Comparison of ENCODE assay signal across 1 cellular context in the genomic region with DNA sequence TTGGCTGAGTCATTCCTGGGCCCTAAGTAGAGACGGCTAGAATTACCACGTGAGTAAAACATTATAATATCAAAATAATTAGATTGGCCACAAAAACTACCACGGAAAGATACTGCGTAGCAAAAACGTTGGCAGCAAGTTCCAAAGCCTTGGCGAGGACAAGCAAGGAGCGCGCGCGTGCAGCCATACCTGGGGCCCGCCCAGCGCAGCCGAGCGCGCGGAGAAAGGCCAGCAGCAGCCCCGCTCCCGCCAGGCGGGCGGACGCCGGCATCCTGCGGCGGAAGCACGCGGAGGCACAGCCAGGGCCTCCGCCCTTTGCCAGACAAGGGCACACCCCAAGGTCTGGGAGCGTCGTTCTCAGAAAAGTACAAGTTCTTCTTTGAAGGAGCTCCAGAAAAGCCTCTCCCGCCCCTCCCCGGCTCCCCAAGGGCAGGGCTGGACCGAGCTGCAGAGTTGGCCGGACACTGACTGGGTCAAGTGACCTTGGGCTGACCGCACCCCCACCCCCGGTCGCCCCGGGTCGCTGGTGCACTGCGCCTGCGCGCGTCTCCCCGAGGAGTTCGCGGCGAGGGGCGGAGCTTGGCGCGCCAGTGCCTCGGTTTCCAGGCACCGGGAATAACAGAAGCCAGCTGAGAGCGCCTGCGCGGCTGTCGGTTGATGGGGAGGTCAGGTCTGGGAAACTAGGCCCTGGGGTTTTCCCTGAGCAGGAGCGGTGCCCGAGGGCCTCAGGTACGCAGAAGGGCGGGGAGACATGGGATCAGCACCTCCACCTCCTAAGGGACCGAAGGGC.
TF ChIP-seq lines count a peak whose summit lies in the region.

A gene with protein sequence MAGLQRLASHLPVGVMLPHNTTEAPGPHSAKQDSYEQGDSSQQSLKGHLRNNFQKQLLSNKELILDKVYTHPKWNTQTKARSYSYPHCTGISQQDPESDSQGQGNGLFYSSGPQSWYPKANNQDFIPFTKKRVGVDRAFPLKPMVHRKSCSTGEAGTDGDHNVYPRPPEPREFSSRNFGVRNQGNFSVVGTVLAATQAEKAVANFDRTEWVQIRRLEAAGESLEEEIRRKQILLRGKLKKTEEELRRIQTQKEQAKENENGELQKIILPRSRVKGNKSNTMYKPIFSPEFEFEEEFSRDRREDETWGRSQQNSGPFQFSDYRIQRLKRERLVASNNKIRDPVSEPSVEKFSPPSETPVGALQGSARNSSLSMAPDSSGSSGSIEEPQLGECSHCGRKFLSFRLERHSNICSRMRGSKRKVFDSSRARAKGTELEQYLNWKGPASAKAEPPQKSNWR (plus strand): TSS at position 621 of the 790 bp plus-strand sequence. CDS start 933 bp downstream, outside the sequence.

TF ChIP-seq in HepG2, 621 proteins besides CTCF, POLR2A, EP300 and RAD21 (continued from another document and continues in another):
- TF ChIP-seq THAP9 (CRISPR knock-in tag; IDR thresholded peaks at IDR 0.05; ENCODE audit: borderline replicate concordance) (peak; percentile 55; the same call in 1 of the 2 replicates), BORCS8-MEF2B (CRISPR knock-in tag; IDR thresholded peaks at IDR 0.05) (no peak), SUZ12 (IDR thresholded peaks at IDR 0.05; ENCODE audit: low read depth, low read length) (no peak), NKX3-1 (CRISPR knock-in tag; IDR thresholded peaks at IDR 0.05) (peak; percentile 92), CHD2 (IDR thresholded peaks at IDR 0.05; ENCODE audit: low read depth, low read length) (no peak), STAT6 (CRISPR knock-in tag; IDR thresholded peaks at IDR 0.05; ENCODE audit: borderline replicate concordance) (no peak; the same call in 1 of the 2 replicates), MAFK (conservative IDR thresholded peaks at IDR 0.05 in 1 of 2, IDR thresholded peaks at IDR 0.05 in 1 of 2; ENCODE audit: low read length in 2 of 2) (no peak), SMAD1 (CRISPR knock-in tag; IDR thresholded peaks at IDR 0.05; ENCODE audit: borderline replicate concordance, low read depth) (peak; percentile 80; the same call in 1 of the 2 replicates), ONECUT2 (CRISPR knock-in tag; IDR thresholded peaks at IDR 0.05) (0 out of 2 replicates have a peak, but pooled peaks have one; percentile 30), ZNF501 (CRISPR knock-in tag; IDR thresholded peaks at IDR 0.05) (peak; percentile 94), ZBTB39 (CRISPR knock-in tag; IDR thresholded peaks at IDR 0.05) (no peak), MAZ (IDR thresholded peaks at IDR 0.05; ENCODE audit: borderline replicate concordance, low read depth, low read length) (peak; percentile 37), MAZ (CRISPR knock-in tag; IDR thresholded peaks at IDR 0.05; ENCODE audit: low read depth) (peak; percentile 88), ZFX (CRISPR knock-in tag; IDR thresholded peaks at IDR 0.05; ENCODE audit: low read depth) (peak; percentile 88), KDM4B (CRISPR knock-in tag; IDR thresholded peaks at IDR 0.05) (peak; percentile 20; the same call in 1 of the 2 replicates), ZNF414 (CRISPR knock-in tag; IDR thresholded peaks at IDR 0.05) (0 out of 2 replicates have a peak, but pooled peaks have one; percentile 88), ZNF362 (CRISPR knock-in tag; IDR thresholded peaks at IDR 0.05; ENCODE audit: borderline replicate concordance) (0 out of 2 replicates have a peak, but pooled peaks have one; percentile 26), HNRNPLL (IDR thresholded peaks at IDR 0.05; ENCODE audit: low read depth, low read length, poor library complexity, severe bottlenecking) (peak; percentile 73)
- TF ChIP-seq, protein P1, sequence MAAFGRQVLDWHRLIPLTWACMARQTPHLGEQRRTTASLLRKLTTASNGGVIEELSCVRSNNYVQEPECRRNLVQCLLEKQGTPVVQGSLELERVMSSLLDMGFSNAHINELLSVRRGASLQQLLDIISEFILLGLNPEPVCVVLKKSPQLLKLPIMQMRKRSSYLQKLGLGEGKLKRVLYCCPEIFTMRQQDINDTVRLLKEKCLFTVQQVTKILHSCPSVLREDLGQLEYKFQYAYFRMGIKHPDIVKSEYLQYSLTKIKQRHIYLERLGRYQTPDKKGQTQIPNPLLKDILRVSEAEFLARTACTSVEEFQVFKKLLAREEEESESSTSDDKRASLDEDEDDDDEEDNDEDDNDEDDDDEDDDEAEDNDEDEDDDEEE (CRISPR knock-in tag; IDR thresholded peaks at IDR 0.05): no peak
- TF ChIP-seq, protein P2, sequence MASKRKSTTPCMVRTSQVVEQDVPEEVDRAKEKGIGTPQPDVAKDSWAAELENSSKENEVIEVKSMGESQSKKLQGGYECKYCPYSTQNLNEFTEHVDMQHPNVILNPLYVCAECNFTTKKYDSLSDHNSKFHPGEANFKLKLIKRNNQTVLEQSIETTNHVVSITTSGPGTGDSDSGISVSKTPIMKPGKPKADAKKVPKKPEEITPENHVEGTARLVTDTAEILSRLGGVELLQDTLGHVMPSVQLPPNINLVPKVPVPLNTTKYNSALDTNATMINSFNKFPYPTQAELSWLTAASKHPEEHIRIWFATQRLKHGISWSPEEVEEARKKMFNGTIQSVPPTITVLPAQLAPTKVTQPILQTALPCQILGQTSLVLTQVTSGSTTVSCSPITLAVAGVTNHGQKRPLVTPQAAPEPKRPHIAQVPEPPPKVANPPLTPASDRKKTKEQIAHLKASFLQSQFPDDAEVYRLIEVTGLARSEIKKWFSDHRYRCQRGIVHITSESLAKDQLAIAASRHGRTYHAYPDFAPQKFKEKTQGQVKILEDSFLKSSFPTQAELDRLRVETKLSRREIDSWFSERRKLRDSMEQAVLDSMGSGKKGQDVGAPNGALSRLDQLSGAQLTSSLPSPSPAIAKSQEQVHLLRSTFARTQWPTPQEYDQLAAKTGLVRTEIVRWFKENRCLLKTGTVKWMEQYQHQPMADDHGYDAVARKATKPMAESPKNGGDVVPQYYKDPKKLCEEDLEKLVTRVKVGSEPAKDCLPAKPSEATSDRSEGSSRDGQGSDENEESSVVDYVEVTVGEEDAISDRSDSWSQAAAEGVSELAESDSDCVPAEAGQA (IDR thresholded peaks at IDR 0.05; ENCODE audit: low read depth): 0 out of 2 replicates have a peak, but pooled peaks have one; percentile 49
- TF ChIP-seq, protein P2 (CRISPR knock-in tag; IDR thresholded peaks at IDR 0.05; ENCODE audit: borderline replicate concordance): peak; percentile 94
- TF ChIP-seq, protein P3, sequence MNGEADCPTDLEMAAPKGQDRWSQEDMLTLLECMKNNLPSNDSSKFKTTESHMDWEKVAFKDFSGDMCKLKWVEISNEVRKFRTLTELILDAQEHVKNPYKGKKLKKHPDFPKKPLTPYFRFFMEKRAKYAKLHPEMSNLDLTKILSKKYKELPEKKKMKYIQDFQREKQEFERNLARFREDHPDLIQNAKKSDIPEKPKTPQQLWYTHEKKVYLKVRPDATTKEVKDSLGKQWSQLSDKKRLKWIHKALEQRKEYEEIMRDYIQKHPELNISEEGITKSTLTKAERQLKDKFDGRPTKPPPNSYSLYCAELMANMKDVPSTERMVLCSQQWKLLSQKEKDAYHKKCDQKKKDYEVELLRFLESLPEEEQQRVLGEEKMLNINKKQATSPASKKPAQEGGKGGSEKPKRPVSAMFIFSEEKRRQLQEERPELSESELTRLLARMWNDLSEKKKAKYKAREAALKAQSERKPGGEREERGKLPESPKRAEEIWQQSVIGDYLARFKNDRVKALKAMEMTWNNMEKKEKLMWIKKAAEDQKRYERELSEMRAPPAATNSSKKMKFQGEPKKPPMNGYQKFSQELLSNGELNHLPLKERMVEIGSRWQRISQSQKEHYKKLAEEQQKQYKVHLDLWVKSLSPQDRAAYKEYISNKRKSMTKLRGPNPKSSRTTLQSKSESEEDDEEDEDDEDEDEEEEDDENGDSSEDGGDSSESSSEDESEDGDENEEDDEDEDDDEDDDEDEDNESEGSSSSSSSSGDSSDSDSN (CRISPR knock-in tag; IDR thresholded peaks at IDR 0.05): peak; percentile 85
